In genomic region chrX:25052798-25053534, GRCh38 we compare ENCODE assay signal across 21 cellular contexts. TPM values are rescaled to one million over a fixed set of nuclear protein-coding genes. Genes with fewer than 3 reads are reported as not detected.
DNase-seq lines count a peak whose midpoint lies in the region; ATAC-seq, FAIRE-seq and TF ChIP-seq lines count a peak whose summit lies in the region.
"Had no signal": no experiment of that assay in that cellular context is flagged by ENCODE, and none has a peak within 500 bp of the region (broad histone marks: within the 10 kb centered on the region; RNA-seq: fewer than 3 reads in every experiment).

No MANE protein-coding gene starts in this region.

- TF ChIP-seq POLR2A in A549 (IDR thresholded peaks at IDR 0.05; ENCODE audit: low read length): no peak
- TF ChIP-seq POLR2A in erythroblast (IDR thresholded peaks at IDR 0.05; ENCODE audit: low read length): no peak
- TF ChIP-seq POLR2A in thyroid gland (IDR thresholded peaks at IDR 0.05): no peak

- no peak for TF ChIP-seq RAD21 in A549 (conservative IDR thresholded peaks at IDR 0.05 in 1 of 2, IDR thresholded peaks at IDR 0.05 in 1 of 2)

- peak; percentile 59 for FAIRE-seq in A549 (lab: Jason Lieb, UNC)
- no peak for FAIRE-seq in frontal cortex (lab: Jason Lieb, UNC)

- H3K4me1 ChIP-seq in A549: no peaks in the 10 kb centered on the region
- peaks cover 51% of the 10 kb centered on the region for H3K4me1 ChIP-seq in HUES48 (ENCODE audit: control insufficient read depth, insufficient read depth, low read length)
- H3K4me1 ChIP-seq in thyroid gland: no peaks in the 10 kb centered on the region
- H3K4me1 ChIP-seq: SJSA1 had no signal

- peak overlapping the region; percentile 31; the same call in 1 of the 2 replicates for H3K9ac ChIP-seq in HUES48 (ENCODE audit: low read depth, low read length)
- no peak overlapping the region for H3K9ac ChIP-seq in SK-N-MC (ENCODE audit: insufficient read length)
- H3K9ac ChIP-seq: BLaER1 had no signal

- 54% methylated on average over 4 of the region's 4 CpGs for WGBS in A549 (ENCODE audit: missing lambda C conversion rate)
- 60 to 67% methylated on average over 4 of the region's 4 CpGs for WGBS in thyroid gland, 2 donors

- CTCF ChIA-PET in A549 (lab: Yijun Ruan, JAX): no interaction called here

- no peak for TF ChIP-seq EP300 in A549 (IDR thresholded peaks at IDR 0.05)

- intact Hi-C loops in thyroid gland (cut with DNase I): no loop called here

- ATAC-seq in A549: no peak
- ATAC-seq: Panc1 had no signal

- H3K27me3 ChIP-seq in HUES48 (ENCODE audit: control insufficient read depth, insufficient read depth, low read length) (no peaks in the 10 kb centered on the region), thyroid gland (no peaks in the 10 kb centered on the region)
- H3K27me3 ChIP-seq: SJSA1 had no signal

- H3K4me2 ChIP-seq in A549: no peak overlapping the region
- H3K4me2 ChIP-seq: BLaER1 had no signal

- H3K9me3 ChIP-seq in A549 (no peaks in the 10 kb centered on the region), HUES48 (ENCODE audit: control insufficient read depth, insufficient read depth, low read length) (no peaks in the 10 kb centered on the region), SK-N-MC (ENCODE audit: low read depth, low read length) (no peaks in the 10 kb centered on the region; the same call in 1 of the 2 replicates), thyroid gland (no peaks in the 10 kb centered on the region)
- H3K9me3 ChIP-seq: BLaER1, SJSA1 had no signal

- H3K36me3 ChIP-seq in HUES48 (ENCODE audit: control insufficient read depth, insufficient read depth, low read length): no peaks in the 10 kb centered on the region
- peaks cover 4% of the 10 kb centered on the region; the same call in 1 of the 2 replicates for H3K36me3 ChIP-seq in SK-N-MC (ENCODE audit: insufficient read depth, low read length)
- H3K36me3 ChIP-seq in thyroid gland: no peaks in the 10 kb centered on the region
- H3K36me3 ChIP-seq: BLaER1, HAP-1, SJSA1 had no signal

- DNase-seq in A549 (ENCODE audit: low read depth in 1 of 2, low spot score in 1 of 2): peak in 1 of 2 experiments; percentile 2
- DNase-seq in SK-N-MC (ENCODE audit: low read depth, low spot score): no peak
- peak; percentile 0 to 15 for DNase-seq in erythroblast (lab: John Stamatoyannopoulos, UW)
- DNase-seq in amygdala (lab: John Stamatoyannopoulos, UW): no peak
- DNase-seq in thyroid gland: no peak
- DNase-seq in frontal cortex (ENCODE audit: low spot score in 2 of 2): no peak
- DNase-seq in T-helper 9 cell: no peak
- DNase-seq: CD4-positive, alpha-beta memory T cell; DMS153; GF-D8; MV-4-11; NCI-H1694 treated with DMSO at 0.1 percent for 48 hours; NCI-H2227 treated with DMSO at 0.1 percent for 48 hours; NCI-H510A treated with DMSO at 0.1 percent for 48 hours had no signal

- H3K4me3 ChIP-seq in A549: no peak overlapping the region
- H3K4me3 ChIP-seq in HUES48 (ENCODE audit: low read depth, low read length): no peak overlapping the region
- H3K4me3 ChIP-seq in SK-N-MC: peak overlapping the region; percentile 28; the same call in 1 of the 2 replicates
- no peak overlapping the region for H3K4me3 ChIP-seq in thyroid gland (replicated peaks in 1 of 3)
- H3K4me3 ChIP-seq: BLaER1, HAP-1, SJSA1 had no signal

- no peak overlapping the region for H3K27ac ChIP-seq in A549
- no peak overlapping the region for H3K27ac ChIP-seq in HUES48 (ENCODE audit: low read depth, low read length)
- peak overlapping the region; percentile 94 for H3K27ac ChIP-seq in SK-N-MC
- no peak overlapping the region for H3K27ac ChIP-seq in thyroid gland
- H3K27ac ChIP-seq: BLaER1, HL-60, SJSA1 had no signal

- TF ChIP-seq CTCF in A549 (IDR thresholded peaks at IDR 0.05) (no peak), thyroid gland (IDR thresholded peaks at IDR 0.05) (no peak)

- POLR2A ChIA-PET in A549 (lab: Yijun Ruan, JAX): no interaction called here

TF ChIP-seq in A549, 52 proteins besides CTCF, POLR2A, EP300 and RAD21:
- TF ChIP-seq ZSCAN20 (CRISPR knock-in tag; IDR thresholded peaks at IDR 0.05) (no peak), ZC3H11A (IDR thresholded peaks at IDR 0.05) (no peak), CBX2 (IDR thresholded peaks at IDR 0.05; ENCODE audit: borderline replicate concordance, low read depth) (no peak), FOSB (CRISPR knock-in tag; IDR thresholded peaks at IDR 0.05) (no peak), HOXA7 (CRISPR knock-in tag; IDR thresholded peaks at IDR 0.05) (no peak), HDAC2 (IDR thresholded peaks at IDR 0.05) (no peak), RNF2 (IDR thresholded peaks at IDR 0.05; ENCODE audit: borderline replicate concordance, low read depth) (no peak), CHD4 (IDR thresholded peaks at IDR 0.05; ENCODE audit: borderline replicate concordance) (no peak), FOXS1 (CRISPR knock-in tag; IDR thresholded peaks at IDR 0.05) (no peak), ZNF302 (CRISPR knock-in tag; IDR thresholded peaks at IDR 0.05) (no peak), NFE2L2 (conservative IDR thresholded peaks at IDR 0.05; ENCODE audit: low read length) (no peak)
- TF ChIP-seq, protein P1, sequence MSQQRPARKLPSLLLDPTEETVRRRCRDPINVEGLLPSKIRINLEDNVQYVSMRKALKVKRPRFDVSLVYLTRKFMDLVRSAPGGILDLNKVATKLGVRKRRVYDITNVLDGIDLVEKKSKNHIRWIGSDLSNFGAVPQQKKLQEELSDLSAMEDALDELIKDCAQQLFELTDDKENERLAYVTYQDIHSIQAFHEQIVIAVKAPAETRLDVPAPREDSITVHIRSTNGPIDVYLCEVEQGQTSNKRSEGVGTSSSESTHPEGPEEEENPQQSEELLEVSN (IDR thresholded peaks at IDR 0.05; ENCODE audit: borderline replicate concordance, low read depth): no peak
- TF ChIP-seq, protein P2, sequence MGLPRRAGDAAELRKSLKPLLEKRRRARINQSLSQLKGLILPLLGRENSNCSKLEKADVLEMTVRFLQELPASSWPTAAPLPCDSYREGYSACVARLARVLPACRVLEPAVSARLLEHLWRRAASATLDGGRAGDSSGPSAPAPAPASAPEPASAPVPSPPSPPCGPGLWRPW (IDR thresholded peaks at IDR 0.05): no peak

RNA-seq across cellular contexts. Expression of gene ARX, which starts 37.2 kb away (rescaled TPM):
- polyA plus RNA-seq in A549 (2011; rRNA removed): 0.63 and 1.00 TPM in 2 replicates
- polyA plus RNA-seq in A549 (2012; cell fraction: cytosol; rRNA removed): 1.0 and 1.1 TPM in 2 replicates
- polyA plus RNA-seq in A549 (2012; cell fraction: nucleus; rRNA removed): 1.0 and 1.7 TPM in 2 replicates
- 0.21 to 0.46 TPM (median 0.40 TPM) in 3 replicates for polyA plus RNA-seq in A549 (2017; fragmentation: RNase III; extraction: RNeasy Plus Mini Kit Qiagen cat#74134 plus additional on column Dnase treatment)
- polyA minus RNA-seq in A549 (2011; rRNA and poly(A)+ RNA removed): 0.19 and 0.21 TPM in 2 replicates
- total RNA-seq in thyroid gland: 1 to 10 TPM in 1 of 4 donors, not detected in 3; 1.9 TPM
- 6.1 TPM for total RNA-seq in frontal cortex
- total RNA-seq: CD4-positive, alpha-beta memory T cell; Daoy; SJSA1 had no signal
- polyA plus RNA-seq: CD4-positive, alpha-beta memory T cell had no signal

Comparison
In these comparisons a context has a peak if more than half of its experiments do, and no peak if none do; other contexts are left out.
1. DNase-seq: peak in erythroblast (2 of 2); none in SK-N-MC (single experiment), amygdala (0 of 56), thyroid gland (0 of 2), frontal cortex (0 of 2) and T-helper 9 cell (single experiment).